In genomic region chr7:108000875-108001758, GRCh38 we compare ENCODE assay signal across 9 cellular contexts. TPM values are rescaled to one million over a fixed set of nuclear protein-coding genes. Genes with fewer than 3 reads are reported as not detected.
DNase-seq lines count a peak whose midpoint lies in the region; ATAC-seq and TF ChIP-seq lines count a peak whose summit lies in the region.
"Had no signal": no experiment of that assay in that cellular context is flagged by ENCODE, and none has a peak within 500 bp of the region (broad histone marks: within the 10 kb centered on the region; RNA-seq: fewer than 3 reads in every experiment).

No MANE protein-coding gene starts in this region.

- TF ChIP-seq POLR2A in vagina (IDR thresholded peaks at IDR 0.05) = no peak

- BruUV-seq in PC-9 (replicated peaks; lab: Mats Ljungman, UMichigan) = no TSS peak

- H3K9me3 ChIP-seq in PC-9 (ENCODE audit: insufficient read depth, low read depth) (no peaks in the 10 kb centered on the region), mucosa of descending colon (no peaks in the 10 kb centered on the region), vagina (no peaks in the 10 kb centered on the region)

- no peaks in the 10 kb centered on the region for H4K20me1 ChIP-seq in PC-9 (ENCODE audit: insufficient read depth)

- H3K36me3 Mint-ChIP-seq in effector memory CD8-positive, alpha-beta T cell (ENCODE audit: insufficient read depth) = no peaks in the 10 kb centered on the region

- H3K27me3 Mint-ChIP-seq in effector memory CD8-positive, alpha-beta T cell = peaks cover 50 to 76% of the 10 kb centered on the region in 2 donors

- H3K4me1 Mint-ChIP-seq in effector memory CD8-positive, alpha-beta T cell (ENCODE audit: low read depth in 2 of 2) = peaks cover 8 to 10% of the 10 kb centered on the region in 2 donors

- no peak overlapping the region for H3K27ac Mint-ChIP-seq in effector memory CD8-positive, alpha-beta T cell

- H3K27me3 ChIP-seq in PC-9 (ENCODE audit: insufficient read depth, low read depth) (no peaks in the 10 kb centered on the region), vagina (no peaks in the 10 kb centered on the region)

- intact Hi-C loops in PC-9 (cut with micrococcal nuclease; ENCODE audit: unreplicated experiment) (loop anchor here (5.0 kb wide), 1 partner anchor 1229 kb away; no protein-coding TSS in a partner anchor), mucosa of descending colon (cut with DNase I, micrococcal nuclease) (no loop called here), vagina (cut with DNase I) (loop anchor here (1.0 to 10.0 kb wide), 2 partner anchors 56 to 141 kb away; no protein-coding TSS in a partner anchor)

- H3K9me2 ChIP-seq in PC-9 (ENCODE audit: insufficient read depth) = no peaks in the 10 kb centered on the region

- H3K4me3 ChIP-seq in PC-9 = peak overlapping the region; percentile 64; the same call in 1 of the 2 replicates
- H3K4me3 ChIP-seq in mucosa of descending colon = peak overlapping the region; percentile 52
- peak overlapping the region; percentile 66 to 72 for H3K4me3 ChIP-seq in vagina

- peak overlapping the region; percentile 65 to 77 for H3K4me3 Mint-ChIP-seq in effector memory CD8-positive, alpha-beta T cell

- H3F3A ChIP-seq in PC-9 (ENCODE audit: insufficient read depth, low read depth) = peaks cover 53% of the 10 kb centered on the region

- POLR2A ChIA-PET in PC-9 (lab: Charles Lee; ENCODE audit: unreplicated experiment) = no interaction called here

- peak; percentile 47 for DNase-seq in COLO668 (lab: John Stamatoyannopoulos, UW; ENCODE audit: unreplicated experiment)
- DNase-seq in PC-9 = no peak
- no peak for DNase-seq in effector memory CD8-positive, alpha-beta T cell
- DNase-seq in mucosa of descending colon = peak; percentile 58 to 80 (median 77)
- DNase-seq in vagina (ENCODE audit: extremely low spot score in 2 of 2) = no peak
- DNase-seq in NOMO-1 (lab: John Stamatoyannopoulos, UW; ENCODE audit: unreplicated experiment in 2 of 2) = no peak

- no peak overlapping the region for H2AFZ ChIP-seq in PC-9

- TF ChIP-seq CTCF in PC-9 (conservative IDR thresholded peaks at IDR 0.05) (no peak), mucosa of descending colon (IDR thresholded peaks at IDR 0.05) (no peak), vagina (IDR thresholded peaks at IDR 0.05) (no peak)

- H3K4me2 ChIP-seq in PC-9 = peak overlapping the region; percentile 86

- H3K4me1 ChIP-seq in PC-9 (replicated peaks; ENCODE audit: insufficient read depth) (peaks cover 59% of the 10 kb centered on the region), mucosa of descending colon (ENCODE audit: low read depth) (peaks cover 31% of the 10 kb centered on the region), vagina (peaks cover 32% of the 10 kb centered on the region)

- no peak for ATAC-seq in effector memory CD8-positive, alpha-beta T cell (replicated peaks)
- ATAC-seq in mucosa of descending colon (peak; percentile 56), HG02852 (IDR thresholded peaks at IDR 0.05; ENCODE audit: unreplicated experiment) (no peak), HG03439 (IDR thresholded peaks at IDR 0.05; ENCODE audit: unreplicated experiment) (no peak)
- ATAC-seq: HCT116 had no signal

- H3K36me3 ChIP-seq in PC-9 (ENCODE audit: low read depth) (peaks cover 4% of the 10 kb centered on the region; the same call in 1 of the 2 replicates), mucosa of descending colon (ENCODE audit: low read depth) (no peaks in the 10 kb centered on the region), vagina (no peaks in the 10 kb centered on the region)

- peaks cover 32% of the 10 kb centered on the region; the same call in 1 of the 2 replicates for H3K79me2 ChIP-seq in PC-9 (ENCODE audit: low read depth)

- H3K9me3 Mint-ChIP-seq in effector memory CD8-positive, alpha-beta T cell = no peaks in the 10 kb centered on the region

- H3K27ac ChIP-seq in PC-9 (no peak overlapping the region), vagina (peak overlapping the region; percentile 65)

- CTCF ChIA-PET in PC-9 (lab: Charles Lee) = no interaction called here

RNA-seq across cellular contexts. Expression of gene LAMB1, which starts 1.8 kb away (rescaled TPM):
- total RNA-seq in PC-9 (2021) = 236 and 242 TPM in 2 replicates
- 100 to 1,000 TPM in 2 of 3 donors, 10 to 100 TPM in 1; 82.0 to 165 (median 148) TPM for total RNA-seq in mucosa of descending colon
- total RNA-seq in vagina = 152 TPM

Comparison
In these comparisons a context has a peak if more than half of its experiments do, and no peak if none do; other contexts are left out.
1. DNase-seq: peak in COLO668 (single experiment) and mucosa of descending colon (3 of 3); none in PC-9 (0 of 2), effector memory CD8-positive, alpha-beta T cell (0 of 3), vagina (0 of 2) and NOMO-1 (0 of 2).
2. intact Hi-C loops: an anchor here in PC-9 (5.0 kb wide) and vagina (1.0 to 10.0 kb wide); none called in mucosa of descending colon.
3. Peak in every context shown above with its lines, with median percentiles within 50 percentile points of each other: H3K4me3 ChIP-seq.